ENCODE assay signal across 20 cellular contexts in genomic region chr3:46348811-46349482, GRCh38. TPM values are rescaled to one million over a fixed set of nuclear protein-coding genes. Genes with fewer than 3 reads are reported as not detected.
DNase-seq lines count a peak whose midpoint lies in the region; ATAC-seq and TF ChIP-seq lines count a peak whose summit lies in the region.
"Had no signal": no experiment of that assay in that cellular context is flagged by ENCODE, and none has a peak within 500 bp of the region (broad histone marks: within the 10 kb centered on the region; RNA-seq: fewer than 3 reads in every experiment).

No MANE protein-coding gene starts in this region.

- H3K4me1 ChIP-seq in KMS-11 (ENCODE audit: low read depth, poor library complexity, severe bottlenecking) (peaks cover 67% of the 10 kb centered on the region), ovary (ENCODE audit: insufficient read depth) (no peaks in the 10 kb centered on the region)

- H3K4me2 ChIP-seq in KMS-11: peak overlapping the region; percentile 92

- H3K27ac Mint-ChIP-seq in activated CD4-positive, alpha-beta T cell treated with anti-CD3 and anti-CD28 coated beads, Interleukin-2, amount 10 ng/mL, durations not matched to agents 24 days and 14 days: peak overlapping the region; percentile 82
- peak overlapping the region; percentile 71 for H3K27ac Mint-ChIP-seq in activated T-helper 2 cell treated with anti-CD3 and anti-CD28 coated beads, Interferon-gamma antibody, Interleukin-2, Interleukin-4, amounts not matched to agents 10 μg/mL and 5 μg/mL and 100 μg/mL, durations not matched to agents 14 hours and 24 hours and 36 hours
- H3K27ac Mint-ChIP-seq in naive thymus-derived CD8-positive, alpha-beta T cell: peak overlapping the region in 8 of 10 donors; percentile 11 to 75 (median 50)
- no peak overlapping the region for H3K27ac Mint-ChIP-seq in mesothelial cell of epicardium

- intact Hi-C loops in activated CD4-positive, alpha-beta T cell treated with anti-CD3 and anti-CD28 coated beads, Interleukin-2, amount 10 ng/mL, durations not matched to agents 24 days and 14 days (cut with micrococcal nuclease): no loop called here
- intact Hi-C loops in activated T-helper 2 cell treated with anti-CD3 and anti-CD28 coated beads, Interferon-gamma antibody, Interleukin-2, Interleukin-4, amounts not matched to agents 10 μg/mL and 5 μg/mL and 100 μg/mL, durations not matched to agents 14 hours and 24 hours and 36 hours (cut with micrococcal nuclease): loop anchor here (1.0 to 2.0 kb wide), 2 partner anchors 14 to 20 kb away; no protein-coding TSS in a partner anchor
- intact Hi-C loops in ovary (cut with DNase I): no loop called here

- no peak overlapping the region for H3K4me3 ChIP-seq in KMS-11 (IDR thresholded peaks at IDR 0.05; ENCODE audit: insufficient read depth, low read depth, low read length)
- no peak overlapping the region for H3K4me3 ChIP-seq in ovary

- POLR2A ChIA-PET in naive thymus-derived CD8-positive, alpha-beta T cell (lab: Charles Lee): interaction anchor here (0.6 kb wide), 1 partner anchor 635 kb away, joined by 3 read pairs; no protein-coding TSS in a partner anchor

- peaks cover 9% of the 10 kb centered on the region for H3K36me3 Mint-ChIP-seq in activated CD4-positive, alpha-beta T cell treated with anti-CD3 and anti-CD28 coated beads, Interleukin-2, amount 10 ng/mL, durations not matched to agents 24 days and 14 days (ENCODE audit: low read depth)
- H3K36me3 Mint-ChIP-seq in activated T-helper 2 cell treated with anti-CD3 and anti-CD28 coated beads, Interferon-gamma antibody, Interleukin-2, Interleukin-4, amounts not matched to agents 10 μg/mL and 5 μg/mL and 100 μg/mL, durations not matched to agents 14 hours and 24 hours and 36 hours (ENCODE audit: low read depth): peaks cover 18% of the 10 kb centered on the region
- H3K36me3 Mint-ChIP-seq in naive thymus-derived CD8-positive, alpha-beta T cell: peaks cover 0 to 6% (median 0%) of the 10 kb centered on the region in 3 donors
- no peaks in the 10 kb centered on the region for H3K36me3 Mint-ChIP-seq in mesothelial cell of epicardium

- peaks cover 19% of the 10 kb centered on the region for H3K9me3 Mint-ChIP-seq in activated CD4-positive, alpha-beta T cell treated with anti-CD3 and anti-CD28 coated beads, Interleukin-2, amount 10 ng/mL, durations not matched to agents 24 days and 14 days
- H3K9me3 Mint-ChIP-seq in activated T-helper 2 cell treated with anti-CD3 and anti-CD28 coated beads, Interferon-gamma antibody, Interleukin-2, Interleukin-4, amounts not matched to agents 10 μg/mL and 5 μg/mL and 100 μg/mL, durations not matched to agents 14 hours and 24 hours and 36 hours: peaks cover 41% of the 10 kb centered on the region
- H3K9me3 Mint-ChIP-seq in naive thymus-derived CD8-positive, alpha-beta T cell: peaks cover 0 to 10% (median 4%) of the 10 kb centered on the region in 9 donors
- H3K9me3 Mint-ChIP-seq in mesothelial cell of epicardium: peaks cover 16% of the 10 kb centered on the region

- no peaks in the 10 kb centered on the region for H3K9me3 ChIP-seq in ovary

- H3K79me2 ChIP-seq in KMS-11 (ENCODE audit: insufficient read depth, low read depth): no peaks in the 10 kb centered on the region

- WGBS in ovary, 3 donors: 83 to 90% (median 87%) methylated on average over 3 of the region's 3 CpGs

- H3K27me3 ChIP-seq in KMS-11 (ENCODE audit: insufficient read depth, low read depth) (no peaks in the 10 kb centered on the region), ovary (no peaks in the 10 kb centered on the region)

- peaks cover 58% of the 10 kb centered on the region for H3K4me1 Mint-ChIP-seq in activated CD4-positive, alpha-beta T cell treated with anti-CD3 and anti-CD28 coated beads, Interleukin-2, amount 10 ng/mL, durations not matched to agents 24 days and 14 days
- H3K4me1 Mint-ChIP-seq in activated T-helper 2 cell treated with anti-CD3 and anti-CD28 coated beads, Interferon-gamma antibody, Interleukin-2, Interleukin-4, amounts not matched to agents 10 μg/mL and 5 μg/mL and 100 μg/mL, durations not matched to agents 14 hours and 24 hours and 36 hours (ENCODE audit: low read depth): peaks cover 56% of the 10 kb centered on the region
- H3K4me1 Mint-ChIP-seq in naive thymus-derived CD8-positive, alpha-beta T cell: peaks cover 16 to 62% (median 57%) of the 10 kb centered on the region in 4 donors
- H3K4me1 Mint-ChIP-seq in mesothelial cell of epicardium: no peaks in the 10 kb centered on the region
- H3K4me1 Mint-ChIP-seq: neural crest cell had no signal

- no peak for TF ChIP-seq EP300 in ovary (IDR thresholded peaks at IDR 0.05)

- no peak for TF ChIP-seq POLR2A in ovary (IDR thresholded peaks at IDR 0.05)

- H3K36me3 ChIP-seq in KMS-11 (ENCODE audit: insufficient read depth): no peaks in the 10 kb centered on the region
- H3K36me3 ChIP-seq in ovary: no peaks in the 10 kb centered on the region

- ATAC-seq in naive thymus-derived CD8-positive, alpha-beta T cell: peak in 1 of 2 donors; percentile 29
- ATAC-seq in HG03565 (IDR thresholded peaks at IDR 0.05; ENCODE audit: unreplicated experiment): no peak

- no peaks in the 10 kb centered on the region for H4K20me1 ChIP-seq in KMS-11 (ENCODE audit: insufficient read depth)

- H3K27me3 Mint-ChIP-seq in activated CD4-positive, alpha-beta T cell treated with anti-CD3 and anti-CD28 coated beads, Interleukin-2, amount 10 ng/mL, durations not matched to agents 24 days and 14 days: peaks cover 22% of the 10 kb centered on the region
- peaks cover 34% of the 10 kb centered on the region for H3K27me3 Mint-ChIP-seq in activated T-helper 2 cell treated with anti-CD3 and anti-CD28 coated beads, Interferon-gamma antibody, Interleukin-2, Interleukin-4, amounts not matched to agents 10 μg/mL and 5 μg/mL and 100 μg/mL, durations not matched to agents 14 hours and 24 hours and 36 hours (ENCODE audit: low read depth)
- H3K27me3 Mint-ChIP-seq in naive thymus-derived CD8-positive, alpha-beta T cell: no peaks in the 10 kb centered on the region
- H3K27me3 Mint-ChIP-seq in mesothelial cell of epicardium (ENCODE audit: low read depth): peaks cover 43% of the 10 kb centered on the region

- 0 out of 2 replicates have a peak overlapping the region, but pooled peaks have one; percentile 20 for H3K9ac ChIP-seq in KMS-11

- TF ChIP-seq CTCF in KMS-11 (conservative IDR thresholded peaks at IDR 0.05; ENCODE audit: low read depth, low read length) (no peak), ovary (IDR thresholded peaks at IDR 0.05) (no peak), mesothelial cell of epicardium (IDR thresholded peaks at IDR 0.05; ENCODE audit: unreplicated experiment) (no peak)

- peak overlapping the region; percentile 18 for H2AFZ ChIP-seq in KMS-11 (ENCODE audit: low read depth)

- no peak for DNase-seq in activated CD4-positive, alpha-beta T cell treated with anti-CD3 and anti-CD28 coated beads, Interleukin-2, amount 10 ng/mL, durations not matched to agents 24 days and 14 days
- no peak for DNase-seq in activated CD4-positive, alpha-beta T cell treated with anti-CD3 and anti-CD28 coated beads, Interleukin-2, amount 50 U/mL, for 4 hours
- no peak for DNase-seq in activated T-helper 2 cell treated with anti-CD3 and anti-CD28 coated beads, Interferon-gamma antibody, Interleukin-2, Interleukin-4, amounts not matched to agents 10 μg/mL and 5 μg/mL and 100 μg/mL, durations not matched to agents 14 hours and 24 hours and 36 hours (ENCODE audit: low spot score)
- no peak for DNase-seq in naive thymus-derived CD8-positive, alpha-beta T cell
- DNase-seq in ovary (no peak), mesothelial cell of epicardium (ENCODE audit: low spot score in 2 of 2, unreplicated experiment in 2 of 2) (no peak)
- DNase-seq: 8988T; amniotic stem cell; effector CD8-positive, alpha-beta T cell; islet precursor cell; NCI-H2029; SHP77 treated with DMSO at 0.1 percent for 48 hours had no signal

- peak overlapping the region; percentile 80 for H3K27ac ChIP-seq in KMS-11
- H3K27ac ChIP-seq in ovary: no peak overlapping the region

- peak overlapping the region; percentile 68 for H3K4me3 Mint-ChIP-seq in activated CD4-positive, alpha-beta T cell treated with anti-CD3 and anti-CD28 coated beads, Interleukin-2, amount 10 ng/mL, durations not matched to agents 24 days and 14 days
- H3K4me3 Mint-ChIP-seq in activated T-helper 2 cell treated with anti-CD3 and anti-CD28 coated beads, Interferon-gamma antibody, Interleukin-2, Interleukin-4, amounts not matched to agents 10 μg/mL and 5 μg/mL and 100 μg/mL, durations not matched to agents 14 hours and 24 hours and 36 hours (ENCODE audit: low read depth): peak overlapping the region; percentile 43
- H3K4me3 Mint-ChIP-seq in naive thymus-derived CD8-positive, alpha-beta T cell: peak overlapping the region; percentile 43 to 75 (median 69)
- H3K4me3 Mint-ChIP-seq in mesothelial cell of epicardium: no peak overlapping the region
- H3K4me3 Mint-ChIP-seq: neural crest cell had no signal

RNA-seq across cellular contexts. Expression of gene CCR2, which starts 5.0 kb away (rescaled TPM):
- 6.1 and 6.8 TPM in 2 replicates for total RNA-seq in activated CD4-positive, alpha-beta T cell treated with anti-CD3 and anti-CD28 coated beads, Interleukin-2, amount 10 ng/mL, durations not matched to agents 24 days and 14 days
- 1.1 TPM in 2 replicates for total RNA-seq in activated T-helper 2 cell treated with anti-CD3 and anti-CD28 coated beads, Interferon-gamma antibody, Interleukin-2, Interleukin-4, amounts not matched to agents 10 μg/mL and 5 μg/mL and 100 μg/mL, durations not matched to agents 14 hours and 24 hours and 36 hours
- total RNA-seq in naive thymus-derived CD8-positive, alpha-beta T cell: under 1 TPM in 1 of 2 experiments, not detected in 1; 0.16 TPM
- under 1 TPM in 2 of 3 donors, not detected in 1; 0.42 to 0.56 TPM for polyA plus RNA-seq in naive thymus-derived CD8-positive, alpha-beta T cell
- 1 to 10 TPM in 1 of 7 donors, under 1 TPM in 6; 0.34 to 1.8 (median 0.43) TPM for total RNA-seq in ovary
- 1 to 10 TPM in 1 of 2 donors, under 1 TPM in 1; 0.40 to 6.0 TPM for polyA plus RNA-seq in ovary
- total RNA-seq in mesothelial cell of epicardium: not detected in 3 replicates
- total RNA-seq: HT1080, lung microvascular endothelial cell, NCI-H460, neural crest cell had no signal
- polyA plus RNA-seq: BJ had no signal

RNA-seq across cellular contexts. Expression of gene CCR5, which starts 21.8 kb away (rescaled TPM):
- 1.7 and 2.3 TPM in 2 replicates for total RNA-seq in activated CD4-positive, alpha-beta T cell treated with anti-CD3 and anti-CD28 coated beads, Interleukin-2, amount 10 ng/mL, durations not matched to agents 24 days and 14 days
- 0.30 and 0.46 TPM in 2 replicates for total RNA-seq in activated T-helper 2 cell treated with anti-CD3 and anti-CD28 coated beads, Interferon-gamma antibody, Interleukin-2, Interleukin-4, amounts not matched to agents 10 μg/mL and 5 μg/mL and 100 μg/mL, durations not matched to agents 14 hours and 24 hours and 36 hours
- under 1 TPM; 0.23 to 0.47 TPM for total RNA-seq in naive thymus-derived CD8-positive, alpha-beta T cell
- 1 to 10 TPM in 1 of 3 donors, under 1 TPM in 1, not detected in 1; 0.27 to 4.5 TPM for polyA plus RNA-seq in naive thymus-derived CD8-positive, alpha-beta T cell
- total RNA-seq in ovary: 1 to 10 TPM in 3 of 7 donors, under 1 TPM in 4; 0.23 to 2.1 (median 0.92) TPM
- polyA plus RNA-seq in ovary: 1 to 10 TPM in 1 of 2 donors, under 1 TPM in 1; 0.45 to 7.4 TPM
- not detected in 3 replicates for total RNA-seq in mesothelial cell of epicardium
- total RNA-seq: HT1080, lung microvascular endothelial cell, M059J, NCI-H460, neural crest cell had no signal
- polyA plus RNA-seq: BJ had no signal

RNA-seq across cellular contexts. Expression of gene CCRL2, which starts 58.1 kb away (rescaled TPM):
- total RNA-seq in activated CD4-positive, alpha-beta T cell treated with anti-CD3 and anti-CD28 coated beads, Interleukin-2, amount 10 ng/mL, durations not matched to agents 24 days and 14 days: 1.7 and 1.9 TPM in 2 replicates
- 1.2 and 1.6 TPM in 2 replicates for total RNA-seq in activated T-helper 2 cell treated with anti-CD3 and anti-CD28 coated beads, Interferon-gamma antibody, Interleukin-2, Interleukin-4, amounts not matched to agents 10 μg/mL and 5 μg/mL and 100 μg/mL, durations not matched to agents 14 hours and 24 hours and 36 hours
- total RNA-seq in naive thymus-derived CD8-positive, alpha-beta T cell: 1 to 10 TPM; 1.5 to 2.8 TPM
- polyA plus RNA-seq in naive thymus-derived CD8-positive, alpha-beta T cell: 1 to 10 TPM in 2 of 3 donors, not detected in 1; 1.1 to 1.2 TPM
- 1 to 10 TPM in 3 of 7 donors, under 1 TPM in 3, not detected in 1; 0.72 to 4.4 (median 1.0) TPM for total RNA-seq in ovary
- polyA plus RNA-seq in ovary: 1 to 10 TPM; 1.2 to 5.4 TPM
- not detected in 3 replicates for total RNA-seq in mesothelial cell of epicardium
- total RNA-seq: NCI-H460, neural crest cell had no signal
- polyA plus RNA-seq: BJ had no signal
